In genomic region chr5:101362067-101362466, GRCh38 we compare ENCODE assay signal across 14 cellular contexts.
DNase-seq lines count a peak whose midpoint lies in the region; ATAC-seq and TF ChIP-seq lines count a peak whose summit lies in the region.
"Had no signal": no experiment of that assay in that cellular context is flagged by ENCODE, and none has a peak within 500 bp of the region (broad histone marks: within the 10 kb centered on the region; RNA-seq: fewer than 3 reads in every experiment).

No MANE protein-coding gene starts in this region.

- peak; percentile 24 for DNase-seq in GM23338 (ENCODE audit: low spot score)
- no peak for DNase-seq in WTC11 (ENCODE audit: low spot score)
- peak; percentile 8 for DNase-seq in iPS-NIHi7 (ENCODE audit: extremely low spot score)
- DNase-seq in C1 segment of cervical spinal cord (lab: John Stamatoyannopoulos, UW), result no peak
- no peak for DNase-seq in coronary artery (ENCODE audit: low spot score)
- no peak for DNase-seq in hepatocyte (ENCODE audit: low spot score)
- DNase-seq: CD4-positive, CD25-positive, alpha-beta regulatory T cell; CD8-positive, alpha-beta memory T cell; COR-L47 had no signal

- POLR2A ChIA-PET in WTC11 (lab: Charles Lee), result no interaction called here

- no peaks in the 10 kb centered on the region for H3K9me2 ChIP-seq in GM23338 (ENCODE audit: insufficient read depth)
- no peaks in the 10 kb centered on the region for H3K9me2 ChIP-seq in hepatocyte (replicated peaks; ENCODE audit: insufficient read depth)

- H3K4me1 Mint-ChIP-seq in GM23338 (peaks cover 14% of the 10 kb centered on the region; the same call in 2 of the 3 replicates), WTC11 (peaks cover 27% of the 10 kb centered on the region)
- H3K4me1 Mint-ChIP-seq: B cell; CD4-positive, CD25-positive, alpha-beta regulatory T cell; CD8-positive, alpha-beta memory T cell; IgD-negative memory B cell had no signal

- H4K20me1 ChIP-seq in GM23338 (replicated peaks; ENCODE audit: insufficient read depth), result no peaks in the 10 kb centered on the region
- no peaks in the 10 kb centered on the region for H4K20me1 ChIP-seq in hepatocyte (ENCODE audit: insufficient read depth, poor library complexity, severe bottlenecking)
- H4K20me1 ChIP-seq: BLaER1 treated with 17β-estradiol and CSF1 and Interleukin-3, amounts not matched to agents 10 nM and 100 nM had no signal

- H3K9me3 ChIP-seq in hepatocyte (ENCODE audit: low read depth), result no peaks in the 10 kb centered on the region
- H3K9me3 ChIP-seq: BLaER1 treated with 17β-estradiol and CSF1 and Interleukin-3, amounts not matched to agents 10 nM and 100 nM; HAP-1 had no signal

- H3K27me3 ChIP-seq in GM23338 (ENCODE audit: insufficient read depth) (no peaks in the 10 kb centered on the region), hepatocyte (no peaks in the 10 kb centered on the region)
- H3K27me3 ChIP-seq: BLaER1 treated with 17β-estradiol and CSF1 and Interleukin-3, amounts not matched to agents 10 nM and 100 nM had no signal

- no peaks in the 10 kb centered on the region for H3K79me2 ChIP-seq in GM23338 (replicated peaks; ENCODE audit: insufficient read depth)
- no peaks in the 10 kb centered on the region for H3K79me2 ChIP-seq in hepatocyte

- CTCF ChIA-PET in WTC11 (lab: Charles Lee), result interaction anchor here (1.1 kb wide), 1 partner anchor 15 kb away, joined by 3 read pairs; no protein-coding TSS in a partner anchor

- H3K9me3 Mint-ChIP-seq in GM23338 (no peaks in the 10 kb centered on the region), WTC11 (no peaks in the 10 kb centered on the region)
- H3K9me3 Mint-ChIP-seq: CD8-positive, alpha-beta memory T cell; IgD-negative memory B cell had no signal

- no peaks in the 10 kb centered on the region for H3K36me3 ChIP-seq in GM23338 (ENCODE audit: insufficient read depth)
- no peaks in the 10 kb centered on the region for H3K36me3 ChIP-seq in hepatocyte (replicated peaks; ENCODE audit: insufficient read depth, low read depth)
- H3K36me3 ChIP-seq: BLaER1 treated with 17β-estradiol and CSF1 and Interleukin-3, amounts not matched to agents 10 nM and 100 nM; HAP-1 had no signal

- H3K27ac ChIP-seq in GM23338 (ENCODE audit: low read depth), result no peak overlapping the region
- no peak overlapping the region for H3K27ac ChIP-seq in coronary artery
- no peak overlapping the region for H3K27ac ChIP-seq in hepatocyte
- H3K27ac ChIP-seq: BLaER1 treated with 17β-estradiol and CSF1 and Interleukin-3, amounts not matched to agents 10 nM and 100 nM had no signal

- H3K27ac Mint-ChIP-seq in GM23338, result no peak overlapping the region
- H3K27ac Mint-ChIP-seq in WTC11, result no peak overlapping the region
- H3K27ac Mint-ChIP-seq: B cell; CD4-positive, CD25-positive, alpha-beta regulatory T cell; CD8-positive, alpha-beta memory T cell; IgD-negative memory B cell had no signal

- H3K36me3 Mint-ChIP-seq in GM23338 (ENCODE audit: low read depth) (no peaks in the 10 kb centered on the region), WTC11 (no peaks in the 10 kb centered on the region)
- H3K36me3 Mint-ChIP-seq: CD4-positive, CD25-positive, alpha-beta regulatory T cell; CD8-positive, alpha-beta memory T cell; IgD-negative memory B cell had no signal

- H3K4me2 ChIP-seq in GM23338 (no peak overlapping the region), hepatocyte (no peak overlapping the region)
- H3K4me2 ChIP-seq: BLaER1 treated with 17β-estradiol and CSF1 and Interleukin-3, amounts not matched to agents 10 nM and 100 nM had no signal

- H3K27me3 Mint-ChIP-seq in GM23338 (ENCODE audit: insufficient read depth, low read depth, poor library complexity) (no peaks in the 10 kb centered on the region), WTC11 (ENCODE audit: low read depth) (no peaks in the 10 kb centered on the region)
- H3K27me3 Mint-ChIP-seq: B cell; CD8-positive, alpha-beta memory T cell; IgD-negative memory B cell had no signal

- ATAC-seq in GM23338 (peak; percentile 40; the same call in 2 of the 3 replicates), WTC11 (peak; percentile 67)
- ATAC-seq: HepG2 had no signal

- H3K4me1 ChIP-seq in GM23338 (ENCODE audit: insufficient read depth), result peaks cover 10% of the 10 kb centered on the region
- no peaks in the 10 kb centered on the region for H3K4me1 ChIP-seq in hepatocyte (ENCODE audit: insufficient read depth)
- H3K4me1 ChIP-seq: BLaER1 treated with 17β-estradiol and CSF1 and Interleukin-3, amounts not matched to agents 10 nM and 100 nM; HAP-1 had no signal

- H2AFZ ChIP-seq in GM23338 (peak overlapping the region; percentile 53; the same call in 1 of the 2 replicates), hepatocyte (no peak overlapping the region)

- H3K4me3 ChIP-seq in GM23338 (no peak overlapping the region), coronary artery (no peak overlapping the region), hepatocyte (no peak overlapping the region)
- H3K4me3 ChIP-seq: BLaER1 treated with 17β-estradiol and CSF1 and Interleukin-3, amounts not matched to agents 10 nM and 100 nM; HAP-1 had no signal

- H3F3A ChIP-seq in GM23338 (replicated peaks; ENCODE audit: low read depth), result no peaks in the 10 kb centered on the region

- TF ChIP-seq CTCF in GM23338 (conservative IDR thresholded peaks at IDR 0.05; ENCODE audit: low read depth in 2 of 2) (peak; percentile 25 to 40; a peak in 3 of 4 replicates), WTC11 (IDR thresholded peaks at IDR 0.05) (no peak), coronary artery (IDR thresholded peaks at IDR 0.05) (no peak), hepatocyte (IDR thresholded peaks at IDR 0.05; ENCODE audit: poor library complexity) (no peak)

- H3K4me3 Mint-ChIP-seq in GM23338, result no peak overlapping the region
- H3K4me3 Mint-ChIP-seq in WTC11, result no peak overlapping the region
- H3K4me3 Mint-ChIP-seq: B cell; CD4-positive, CD25-positive, alpha-beta regulatory T cell; CD8-positive, alpha-beta memory T cell; IgD-negative memory B cell had no signal

TF ChIP-seq in GM23338, 12 proteins besides CTCF, POLR2A, EP300 and RAD21:
- TF ChIP-seq POLR2AphosphoS5 (IDR thresholded peaks at IDR 0.05; ENCODE audit: low read depth) (no peak), CREB1 (CRISPR knock-in tag; IDR thresholded peaks at IDR 0.05; ENCODE audit: low read depth) (no peak)

TF ChIP-seq in WTC11, 78 proteins besides CTCF, POLR2A, EP300 and RAD21:
- TF ChIP-seq IRF2 (CRISPR knock-in tag; IDR thresholded peaks at IDR 0.05; ENCODE audit: borderline replicate concordance, low read depth) (no peak), MAX (CRISPR knock-in tag; IDR thresholded peaks at IDR 0.05) (no peak), NR3C1 (CRISPR knock-in tag; conservative IDR thresholded peaks at IDR 0.05; ENCODE audit: low read depth) (no peak), ZBTB43 (CRISPR knock-in tag; IDR thresholded peaks at IDR 0.05) (no peak)

Comparison
In these comparisons a context has a peak if more than half of its experiments do, and no peak if none do; other contexts are left out.
1. DNase-seq: peak in GM23338 (single experiment) and iPS-NIHi7 (single experiment); none in WTC11 (single experiment), C1 segment of cervical spinal cord (0 of 14), coronary artery (single experiment) and hepatocyte (single experiment).
2. CTCF ChIP-seq: peak in GM23338 (2 of 2); none in WTC11 (single experiment), coronary artery (single experiment) and hepatocyte (single experiment).